ENCODE assay signal across 8 cellular contexts in genomic region chr17:42457107-42457787, GRCh38. TPM values are rescaled to one million over a fixed set of nuclear protein-coding genes. Genes with fewer than 3 reads are reported as not detected.
A peak's percentile ranks its signal among the peaks of the same experiment; 100 is the strongest.
DNase-seq lines count a peak whose midpoint lies in the region; ATAC-seq and TF ChIP-seq lines count a peak whose summit lies in the region.

No MANE protein-coding gene starts in this region.

- TF ChIP-seq EP300 in upper lobe of left lung (IDR thresholded peaks at IDR 0.05), result no peak

- H3K9me3 ChIP-seq in lung (ENCODE audit: control insufficient read depth in 2 of 2, insufficient read depth in 1 of 2, low read length in 1 of 2) (no peaks in the 10 kb centered on the region), upper lobe of left lung (no peaks in the 10 kb centered on the region)

- H3K36me3 ChIP-seq in lung (ENCODE audit: control insufficient read depth in 2 of 2, insufficient read depth in 2 of 2, low read length in 2 of 2) (peaks cover 4 to 5% of the 10 kb centered on the region in 2 donors), upper lobe of left lung (peaks cover 0 to 13% (median 4%) of the 10 kb centered on the region in 4 donors)

- peaks cover 2% of the 10 kb centered on the region for H3K36me3 Mint-ChIP-seq in activated naive CD4-positive, alpha-beta T cell treated with anti-CD3 and anti-CD28 coated beads for 36 hours (ENCODE audit: low read depth)
- H3K36me3 Mint-ChIP-seq in activated naive CD8-positive, alpha-beta T cell treated with anti-CD3 and anti-CD28 coated beads, Interleukin-2, amount 50 U/mL, for 24 hours (ENCODE audit: low read depth), result no peaks in the 10 kb centered on the region

- H3K27ac ChIP-seq in lung (ENCODE audit: low read depth in 1 of 2, low read length in 1 of 2) (peak overlapping the region; percentile 63 to 88), upper lobe of left lung (peak overlapping the region; percentile 91 to 98 (median 96)), foreskin keratinocyte (no peak overlapping the region)

- H3K4me3 ChIP-seq in lung (no peak overlapping the region), upper lobe of left lung (peak overlapping the region in 1 of 4 donors; percentile 9)

- H3K9me3 Mint-ChIP-seq in activated naive CD4-positive, alpha-beta T cell treated with anti-CD3 and anti-CD28 coated beads for 36 hours, result no peaks in the 10 kb centered on the region
- no peaks in the 10 kb centered on the region for H3K9me3 Mint-ChIP-seq in activated naive CD8-positive, alpha-beta T cell treated with anti-CD3 and anti-CD28 coated beads, Interleukin-2, amount 50 U/mL, for 24 hours

- H3K4me3 Mint-ChIP-seq in activated naive CD4-positive, alpha-beta T cell treated with anti-CD3 and anti-CD28 coated beads for 36 hours, result peak overlapping the region; percentile 64
- peak overlapping the region; percentile 75 for H3K4me3 Mint-ChIP-seq in activated naive CD8-positive, alpha-beta T cell treated with anti-CD3 and anti-CD28 coated beads, Interleukin-2, amount 50 U/mL, for 24 hours

- intact Hi-C loops in activated naive CD4-positive, alpha-beta T cell treated with anti-CD3 and anti-CD28 coated beads for 36 hours (cut with micrococcal nuclease), result loop anchor here (5.0 kb wide), 1 partner anchor 35 kb away; the partner anchor contains the start of gene CAVIN1

- TF ChIP-seq CTCF in lung (IDR thresholded peaks at IDR 0.05; ENCODE audit: control extremely low read depth, extremely low read depth) (no peak), upper lobe of left lung (IDR thresholded peaks at IDR 0.05) (no peak), foreskin keratinocyte (conservative IDR thresholded peaks at IDR 0.05) (no peak)

- H3K4me1 Mint-ChIP-seq in activated naive CD4-positive, alpha-beta T cell treated with anti-CD3 and anti-CD28 coated beads for 36 hours (ENCODE audit: low read depth), result peaks cover 39% of the 10 kb centered on the region
- peaks cover 57% of the 10 kb centered on the region for H3K4me1 Mint-ChIP-seq in activated naive CD8-positive, alpha-beta T cell treated with anti-CD3 and anti-CD28 coated beads, Interleukin-2, amount 50 U/mL, for 24 hours

- no peak for ATAC-seq in activated naive CD8-positive, alpha-beta T cell treated with anti-CD3 and anti-CD28 coated beads, Interleukin-2, amount 50 U/mL, for 24 hours
- no peak for ATAC-seq in lung (ENCODE audit: insufficient read depth, low FRiP score)
- peak in 1 of 2 donors; percentile 26 for ATAC-seq in upper lobe of left lung (ENCODE audit: low FRiP score in 2 of 2)
- no peak for ATAC-seq in GM19455 (IDR thresholded peaks at IDR 0.05; ENCODE audit: unreplicated experiment)
- no peak for ATAC-seq in GM18519 (IDR thresholded peaks at IDR 0.05; ENCODE audit: low FRiP score, unreplicated experiment)
- no peak for ATAC-seq in foreskin keratinocyte

- no peak for DNase-seq in activated naive CD4-positive, alpha-beta T cell treated with anti-CD3 and anti-CD28 coated beads for 36 hours
- DNase-seq in activated naive CD4-positive, alpha-beta T cell (lab: John Stamatoyannopoulos, UW), result no peak
- DNase-seq in activated naive CD8-positive, alpha-beta T cell treated with anti-CD3 and anti-CD28 coated beads, Interleukin-2, amount 50 U/mL, for 24 hours, result no peak
- no peak for DNase-seq in lung (ENCODE audit: low spot score)
- DNase-seq in upper lobe of left lung, result no peak
- DNase-seq in foreskin keratinocyte, result no peak

- no peaks in the 10 kb centered on the region for H3K27me3 ChIP-seq in lung (ENCODE audit: control insufficient read depth, insufficient read depth)
- no peaks in the 10 kb centered on the region for H3K27me3 ChIP-seq in upper lobe of left lung
- no peaks in the 10 kb centered on the region for H3K27me3 ChIP-seq in foreskin keratinocyte

- WGBS in lung, 2 donors, result 8 to 14% methylated on average over 6 of the region's 6 CpGs
- 11 to 19% methylated on average over 6 of the region's 6 CpGs for WGBS in upper lobe of left lung, 2 donors

- TF ChIP-seq POLR2A in upper lobe of left lung (IDR thresholded peaks at IDR 0.05), result no peak

- H3K4me1 ChIP-seq in lung (ENCODE audit: control insufficient read depth in 2 of 2, insufficient read depth in 2 of 2, low read length in 2 of 2) (peaks cover 2 to 14% of the 10 kb centered on the region in 2 donors), upper lobe of left lung (peaks cover 35 to 56% (median 50%) of the 10 kb centered on the region in 4 donors), foreskin keratinocyte (peaks cover 23% of the 10 kb centered on the region)

- H3K27me3 Mint-ChIP-seq in activated naive CD4-positive, alpha-beta T cell treated with anti-CD3 and anti-CD28 coated beads for 36 hours (ENCODE audit: low read depth), result no peaks in the 10 kb centered on the region
- peaks cover 2% of the 10 kb centered on the region for H3K27me3 Mint-ChIP-seq in activated naive CD8-positive, alpha-beta T cell treated with anti-CD3 and anti-CD28 coated beads, Interleukin-2, amount 50 U/mL, for 24 hours

- H3K27ac Mint-ChIP-seq in activated naive CD4-positive, alpha-beta T cell treated with anti-CD3 and anti-CD28 coated beads for 36 hours, result no peak overlapping the region
- H3K27ac Mint-ChIP-seq in activated naive CD8-positive, alpha-beta T cell treated with anti-CD3 and anti-CD28 coated beads, Interleukin-2, amount 50 U/mL, for 24 hours, result peak overlapping the region; percentile 76

- CTCF ChIA-PET in activated naive CD4-positive, alpha-beta T cell treated with anti-CD3 and anti-CD28 coated beads for 36 hours (lab: Charles Lee), result interaction anchor here (2.0 kb wide), 1 partner anchor 61 kb away, joined by 8 read pairs; no protein-coding TSS in a partner anchor

RNA-seq across cellular contexts. Expression of gene ATP6V0A1, which starts 1.4 kb away (rescaled TPM):
- 10 to 100 TPM in 1 of 2 experiments, 1 to 10 TPM in 1; 9.9 to 10.3 TPM for total RNA-seq in activated naive CD4-positive, alpha-beta T cell treated with anti-CD3 and anti-CD28 coated beads for 36 hours
- total RNA-seq in lung (100 to 1,000 TPM in 1 of 2 donors, 10 to 100 TPM in 1; 85.1 to 203 TPM), upper lobe of left lung (100 to 1,000 TPM in 3 of 6 donors, 10 to 100 TPM in 3; 68.3 to 212 (median 118) TPM), foreskin keratinocyte (18.8 and 19.7 TPM in 2 replicates)
- polyA plus RNA-seq in lung (10 to 100 TPM; 44.4 to 63.9 TPM), foreskin keratinocyte (17.8 and 18.9 TPM in 2 replicates)

RNA-seq across cellular contexts. Expression of gene CAVIN1, which starts 34.2 kb away (rescaled TPM):
- under 1 TPM; 0.64 to 0.67 TPM for total RNA-seq in activated naive CD4-positive, alpha-beta T cell treated with anti-CD3 and anti-CD28 coated beads for 36 hours
- total RNA-seq in lung (100 to 1,000 TPM; 185 to 277 TPM), upper lobe of left lung (100 to 1,000 TPM in 5 of 6 donors, 10 to 100 TPM in 1; 89.1 to 406 (median 307) TPM), foreskin keratinocyte (351 and 355 TPM in 2 replicates)
- polyA plus RNA-seq in lung (100 to 1,000 TPM; 110 to 134 TPM), foreskin keratinocyte (215 and 236 TPM in 2 replicates)

Comparison
In these comparisons a context has a peak if more than half of its experiments do, and no peak if none do; other contexts are left out.
1. RNA of gene CAVIN1, which starts 34.2 kb away (total RNA-seq): 89.1 to 406 TPM in upper lobe of left lung, 351 to 355 TPM in foreskin keratinocyte and 185 to 277 TPM in lung; 0.64 to 0.67 TPM in activated naive CD4-positive, alpha-beta T cell treated with anti-CD3 and anti-CD28 coated beads for 36 hours; every median in the first group is over 10 times any median in the second.